ENCODE assay signal across 17 cellular contexts in genomic region chr11:3710485-3711259, GRCh38. TPM values are rescaled to one million over a fixed set of nuclear protein-coding genes. Genes with fewer than 3 reads are reported as not detected.
DNase-seq lines count a peak whose midpoint lies in the region; ATAC-seq and TF ChIP-seq lines count a peak whose summit lies in the region.
"Had no signal": no experiment of that assay in that cellular context is flagged by ENCODE, and none has a peak within 500 bp of the region (broad histone marks: within the 10 kb centered on the region; RNA-seq: fewer than 3 reads in every experiment).

No MANE protein-coding gene starts in this region.

- H3K4me1 ChIP-seq in Caco-2 (peaks cover 62% of the 10 kb centered on the region), HUES48 (ENCODE audit: control insufficient read depth, insufficient read depth, low read length) (peaks cover 14% of the 10 kb centered on the region), neural progenitor cell (no peaks in the 10 kb centered on the region)
- H3K4me1 ChIP-seq: Peyer's patch had no signal

- H3K27me3 Mint-ChIP-seq in Caco-2 (ENCODE audit: insufficient read depth, unreplicated experiment) (no peaks in the 10 kb centered on the region), neural progenitor cell (ENCODE audit: insufficient read depth, low read depth) (no peaks in the 10 kb centered on the region), nephron progenitor cell (ENCODE audit: low read depth, poor library complexity) (no peaks in the 10 kb centered on the region)

- H3K4me3 Mint-ChIP-seq in Caco-2 (ENCODE audit: unreplicated experiment) (no peak overlapping the region), neural progenitor cell (no peak overlapping the region), nephron progenitor cell (no peak overlapping the region)

- H3K79me2 ChIP-seq in neural progenitor cell (ENCODE audit: low read depth) = peaks cover 6% of the 10 kb centered on the region

- H3K27ac ChIP-seq in HUES48 (ENCODE audit: low read depth, low read length) (peak overlapping the region; percentile 71), neural progenitor cell (peak overlapping the region; percentile 5)
- H3K27ac ChIP-seq: C4-2B, Peyer's patch had no signal

- H3K36me3 Mint-ChIP-seq in Caco-2 (ENCODE audit: insufficient read depth, unreplicated experiment) (peaks cover 87% of the 10 kb centered on the region), neural progenitor cell (peaks cover 32% of the 10 kb centered on the region), nephron progenitor cell (ENCODE audit: low read depth) (peaks cover 73% of the 10 kb centered on the region)

- peaks cover 51% of the 10 kb centered on the region for H3K4me1 Mint-ChIP-seq in Caco-2 (ENCODE audit: low read depth, unreplicated experiment)
- H3K4me1 Mint-ChIP-seq in neural progenitor cell = peaks cover 4% of the 10 kb centered on the region
- H3K4me1 Mint-ChIP-seq in nephron progenitor cell = peaks cover 13% of the 10 kb centered on the region

- H3K9ac ChIP-seq in HUES48 (ENCODE audit: low read depth, low read length) (peak overlapping the region; percentile 9; the same call in 1 of the 2 replicates), neural progenitor cell (no peak overlapping the region)

- H4K20me1 ChIP-seq in neural progenitor cell (ENCODE audit: low read depth) = no peaks in the 10 kb centered on the region

- H3K27ac Mint-ChIP-seq in Caco-2 (ENCODE audit: unreplicated experiment) = peak overlapping the region; percentile 65
- H3K27ac Mint-ChIP-seq in neural progenitor cell = peak overlapping the region; percentile 59
- H3K27ac Mint-ChIP-seq in nephron progenitor cell = no peak overlapping the region

- TF ChIP-seq CTCF in Caco-2 (IDR thresholded peaks at IDR 0.05; ENCODE audit: insufficient read depth in 1 of 2, low read depth in 1 of 2, low read length in 1 of 2, severe bottlenecking in 1 of 2, unreplicated experiment in 1 of 2) (no peak), neural progenitor cell (IDR thresholded peaks at IDR 0.05) (no peak), nephron progenitor cell (IDR thresholded peaks at IDR 0.05) (no peak)

- H3F3A ChIP-seq in neural progenitor cell (ENCODE audit: low read depth) = peaks cover 8% of the 10 kb centered on the region

- no TSS peak for BruUV-seq in Caco-2 (replicated peaks; lab: Mats Ljungman, UMichigan)

- CTCF ChIA-PET in Caco-2 (lab: Charles Lee) = interaction anchor here (0.5 kb wide), 1 partner anchor 63 kb away, joined by 3 read pairs; no protein-coding TSS in a partner anchor

- H3K36me3 ChIP-seq in Caco-2 (ENCODE audit: control insufficient read depth, insufficient read depth, low read length) (peaks cover 5% of the 10 kb centered on the region), HUES48 (ENCODE audit: control insufficient read depth, insufficient read depth, low read length) (peaks cover 87% of the 10 kb centered on the region), neural progenitor cell (peaks cover 21% of the 10 kb centered on the region)

- no peak for ATAC-seq in GM19397 (IDR thresholded peaks at IDR 0.05; ENCODE audit: unreplicated experiment)

- no peaks in the 10 kb centered on the region for H3K9me3 ChIP-seq in Caco-2
- no peaks in the 10 kb centered on the region for H3K9me3 ChIP-seq in HUES48 (ENCODE audit: control insufficient read depth, insufficient read depth, low read length)
- no peaks in the 10 kb centered on the region for H3K9me3 ChIP-seq in neural progenitor cell (ENCODE audit: low read depth)
- H3K9me3 ChIP-seq: Peyer's patch had no signal

- POLR2A ChIA-PET in Caco-2 (lab: Charles Lee) = no interaction called here

- H3K9me3 Mint-ChIP-seq in Caco-2 (ENCODE audit: unreplicated experiment) = no peaks in the 10 kb centered on the region
- no peaks in the 10 kb centered on the region for H3K9me3 Mint-ChIP-seq in neural progenitor cell
- no peaks in the 10 kb centered on the region for H3K9me3 Mint-ChIP-seq in nephron progenitor cell

- H3K4me3 ChIP-seq in Caco-2 (ENCODE audit: low read depth, low read length) = no peak overlapping the region
- peak overlapping the region; percentile 40; the same call in 1 of the 2 replicates for H3K4me3 ChIP-seq in HUES48 (ENCODE audit: low read depth, low read length)
- H3K4me3 ChIP-seq in neural progenitor cell = no peak overlapping the region
- H3K4me3 ChIP-seq: cardiac muscle cell, Peyer's patch had no signal

- H3K27me3 ChIP-seq in Caco-2 (replicated peaks; ENCODE audit: control insufficient read depth, insufficient read depth, low read length) (no peaks in the 10 kb centered on the region), HUES48 (ENCODE audit: control insufficient read depth, insufficient read depth, low read length) (no peaks in the 10 kb centered on the region), neural progenitor cell (no peaks in the 10 kb centered on the region)
- H3K27me3 ChIP-seq: cardiac muscle cell, Peyer's patch had no signal

- H2AFZ ChIP-seq in neural progenitor cell (replicated peaks) = no peak overlapping the region

- H3K4me2 ChIP-seq in neural progenitor cell = no peak overlapping the region

- DNase-seq in Caco-2 (no peak), astrocyte of the hippocampus (ENCODE audit: low read depth, low spot score) (peak; percentile 3), neural progenitor cell (ENCODE audit: low spot score) (no peak), nephron progenitor cell (no peak), NCI-H82 treated with DMSO at 0.1 percent for 48 hours (lab: John Stamatoyannopoulos, UW; ENCODE audit: unreplicated experiment) (no peak), AG08396 (ENCODE audit: low spot score) (no peak)
- DNase-seq: activated CD4-positive, alpha-beta T cell treated with anti-CD3 and anti-CD28 coated beads for 4 hours; NCI-H1930; NCI-H526 treated with DMSO at 0.1 percent for 48 hours; Peyer's patch; stimulated activated CD4-positive, alpha-beta T cell treated with anti-CD3 and anti-CD28 coated beads, Interleukin-1b, Interleukin-23, amount 100 ng/mL, for 48 hours; stimulated activated CD8-positive, alpha-beta memory T cell treated with anti-CD3 and anti-CD28 coated beads, Interleukin-4, amount 100 ng/mL, for 48 hours; SW 1271 had no signal

- intact Hi-C loops in Caco-2 (cut with micrococcal nuclease; ENCODE audit: unreplicated experiment) = loop anchor here (5.0 kb wide), 1 partner anchor 97 kb away; the partner anchor contains the start of gene PGAP2

RNA-seq across cellular contexts. Expression of gene CHRNA10, which starts 39.5 kb away (rescaled TPM):
- total RNA-seq in Caco-2 (2022) = 3.6 and 3.9 TPM in 2 replicates
- total RNA-seq in neural progenitor cell (ENCODE audit: low replicate concordance) = 0.21 and 0.62 TPM in 2 replicates
